Comparison of ENCODE assay signal across 1 cellular context in the genomic region with DNA sequence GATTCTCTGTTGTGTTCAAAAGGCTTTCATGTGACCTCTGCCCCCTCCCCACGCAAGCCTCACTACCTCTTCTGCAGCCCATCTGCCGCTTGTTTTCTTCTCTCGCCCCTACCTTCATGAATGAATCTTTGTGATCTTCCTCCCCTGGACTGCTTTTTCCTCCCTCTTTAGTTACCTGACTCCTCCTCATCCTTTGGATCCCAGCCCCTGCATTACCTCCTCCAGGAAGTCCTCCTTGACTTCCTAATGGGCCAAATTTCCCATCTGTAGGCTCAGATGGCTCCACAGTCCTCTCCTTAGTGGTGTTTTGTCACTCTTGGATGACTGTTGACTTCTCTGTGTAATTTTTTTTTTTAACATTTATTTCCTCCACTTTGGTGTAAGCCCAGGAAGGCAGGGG.
TF ChIP-seq lines count a peak whose summit lies in the region.

No MANE protein-coding gene starts in this region.

TF ChIP-seq in GM23338, 12 proteins besides CTCF, POLR2A, EP300 and RAD21 (continued from another document):
- TF ChIP-seq, protein P1, sequence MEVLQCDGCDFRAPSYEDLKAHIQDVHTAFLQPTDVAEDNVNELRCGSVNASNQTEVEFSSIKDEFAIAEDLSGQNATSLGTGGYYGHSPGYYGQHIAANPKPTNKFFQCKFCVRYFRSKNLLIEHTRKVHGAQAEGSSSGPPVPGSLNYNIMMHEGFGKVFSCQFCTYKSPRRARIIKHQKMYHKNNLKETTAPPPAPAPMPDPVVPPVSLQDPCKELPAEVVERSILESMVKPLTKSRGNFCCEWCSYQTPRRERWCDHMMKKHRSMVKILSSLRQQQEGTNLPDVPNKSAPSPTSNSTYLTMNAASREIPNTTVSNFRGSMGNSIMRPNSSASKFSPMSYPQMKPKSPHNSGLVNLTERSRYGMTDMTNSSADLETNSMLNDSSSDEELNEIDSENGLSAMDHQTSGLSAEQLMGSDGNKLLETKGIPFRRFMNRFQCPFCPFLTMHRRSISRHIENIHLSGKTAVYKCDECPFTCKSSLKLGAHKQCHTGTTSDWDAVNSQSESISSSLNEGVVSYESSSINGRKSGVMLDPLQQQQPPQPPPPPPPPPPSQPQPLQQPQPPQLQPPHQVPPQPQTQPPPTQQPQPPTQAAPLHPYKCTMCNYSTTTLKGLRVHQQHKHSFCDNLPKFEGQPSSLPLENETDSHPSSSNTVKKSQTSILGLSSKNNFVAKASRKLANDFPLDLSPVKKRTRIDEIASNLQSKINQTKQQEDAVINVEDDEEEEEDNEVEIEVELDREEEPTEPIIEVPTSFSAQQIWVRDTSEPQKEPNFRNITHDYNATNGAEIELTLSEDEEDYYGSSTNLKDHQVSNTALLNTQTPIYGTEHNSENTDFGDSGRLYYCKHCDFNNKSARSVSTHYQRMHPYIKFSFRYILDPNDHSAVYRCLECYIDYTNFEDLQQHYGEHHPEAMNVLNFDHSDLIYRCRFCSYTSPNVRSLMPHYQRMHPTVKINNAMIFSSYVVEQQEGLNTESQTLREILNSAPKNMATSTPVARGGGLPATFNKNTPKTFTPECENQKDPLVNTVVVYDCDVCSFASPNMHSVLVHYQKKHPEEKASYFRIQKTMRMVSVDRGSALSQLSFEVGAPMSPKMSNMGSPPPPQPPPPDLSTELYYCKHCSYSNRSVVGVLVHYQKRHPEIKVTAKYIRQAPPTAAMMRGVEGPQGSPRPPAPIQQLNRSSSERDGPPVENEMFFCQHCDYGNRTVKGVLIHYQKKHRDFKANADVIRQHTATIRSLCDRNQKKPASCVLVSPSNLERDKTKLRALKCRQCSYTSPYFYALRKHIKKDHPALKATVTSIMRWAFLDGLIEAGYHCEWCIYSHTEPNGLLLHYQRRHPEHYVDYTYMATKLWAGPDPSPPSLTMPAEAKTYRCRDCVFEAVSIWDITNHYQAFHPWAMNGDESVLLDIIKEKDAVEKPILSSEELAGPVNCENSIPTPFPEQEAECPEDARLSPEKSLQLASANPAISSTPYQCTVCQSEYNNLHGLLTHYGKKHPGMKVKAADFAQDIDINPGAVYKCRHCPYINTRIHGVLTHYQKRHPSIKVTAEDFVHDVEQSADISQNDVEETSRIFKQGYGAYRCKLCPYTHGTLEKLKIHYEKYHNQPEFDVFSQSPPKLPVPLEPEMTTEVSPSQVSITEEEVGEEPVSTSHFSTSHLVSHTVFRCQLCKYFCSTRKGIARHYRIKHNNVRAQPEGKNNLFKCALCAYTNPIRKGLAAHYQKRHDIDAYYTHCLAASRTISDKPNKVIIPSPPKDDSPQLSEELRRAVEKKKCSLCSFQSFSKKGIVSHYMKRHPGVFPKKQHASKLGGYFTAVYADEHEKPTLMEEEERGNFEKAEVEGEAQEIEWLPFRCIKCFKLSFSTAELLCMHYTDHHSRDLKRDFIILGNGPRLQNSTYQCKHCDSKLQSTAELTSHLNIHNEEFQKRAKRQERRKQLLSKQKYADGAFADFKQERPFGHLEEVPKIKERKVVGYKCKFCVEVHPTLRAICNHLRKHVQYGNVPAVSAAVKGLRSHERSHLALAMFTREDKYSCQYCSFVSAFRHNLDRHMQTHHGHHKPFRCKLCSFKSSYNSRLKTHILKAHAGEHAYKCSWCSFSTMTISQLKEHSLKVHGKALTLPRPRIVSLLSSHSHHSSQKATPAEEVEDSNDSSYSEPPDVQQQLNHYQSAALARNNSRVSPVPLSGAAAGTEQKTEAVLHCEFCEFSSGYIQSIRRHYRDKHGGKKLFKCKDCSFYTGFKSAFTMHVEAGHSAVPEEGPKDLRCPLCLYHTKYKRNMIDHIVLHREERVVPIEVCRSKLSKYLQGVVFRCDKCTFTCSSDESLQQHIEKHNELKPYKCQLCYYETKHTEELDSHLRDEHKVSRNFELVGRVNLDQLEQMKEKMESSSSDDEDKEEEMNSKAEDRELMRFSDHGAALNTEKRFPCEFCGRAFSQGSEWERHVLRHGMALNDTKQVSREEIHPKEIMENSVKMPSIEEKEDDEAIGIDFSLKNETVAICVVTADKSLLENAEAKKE (CRISPR knock-in tag; IDR thresholded peaks at IDR 0.05) = no peak
- no peak for TF ChIP-seq EZH2phosphoT487 (IDR thresholded peaks at IDR 0.05; ENCODE audit: unreplicated experiment)
- TF ChIP-seq ZNF331 (CRISPR knock-in tag; IDR thresholded peaks at IDR 0.05; ENCODE audit: low read depth) = no peak
- TF ChIP-seq, protein P2, sequence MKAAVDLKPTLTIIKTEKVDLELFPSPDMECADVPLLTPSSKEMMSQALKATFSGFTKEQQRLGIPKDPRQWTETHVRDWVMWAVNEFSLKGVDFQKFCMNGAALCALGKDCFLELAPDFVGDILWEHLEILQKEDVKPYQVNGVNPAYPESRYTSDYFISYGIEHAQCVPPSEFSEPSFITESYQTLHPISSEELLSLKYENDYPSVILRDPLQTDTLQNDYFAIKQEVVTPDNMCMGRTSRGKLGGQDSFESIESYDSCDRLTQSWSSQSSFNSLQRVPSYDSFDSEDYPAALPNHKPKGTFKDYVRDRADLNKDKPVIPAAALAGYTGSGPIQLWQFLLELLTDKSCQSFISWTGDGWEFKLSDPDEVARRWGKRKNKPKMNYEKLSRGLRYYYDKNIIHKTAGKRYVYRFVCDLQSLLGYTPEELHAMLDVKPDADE (IDR thresholded peaks at IDR 0.05) = no peak
- TF ChIP-seq STAT1 (IDR thresholded peaks at IDR 0.05; ENCODE audit: unreplicated experiment) = no peak
- no peak for TF ChIP-seq EZH2 (IDR thresholded peaks at IDR 0.05; ENCODE audit: low read depth, unreplicated experiment)
- no peak for TF ChIP-seq CREB1 (CRISPR knock-in tag; IDR thresholded peaks at IDR 0.05; ENCODE audit: low read depth)
- no peak for TF ChIP-seq NANOG (IDR thresholded peaks at IDR 0.05; ENCODE audit: borderline replicate concordance)
- TF ChIP-seq, protein P3, sequence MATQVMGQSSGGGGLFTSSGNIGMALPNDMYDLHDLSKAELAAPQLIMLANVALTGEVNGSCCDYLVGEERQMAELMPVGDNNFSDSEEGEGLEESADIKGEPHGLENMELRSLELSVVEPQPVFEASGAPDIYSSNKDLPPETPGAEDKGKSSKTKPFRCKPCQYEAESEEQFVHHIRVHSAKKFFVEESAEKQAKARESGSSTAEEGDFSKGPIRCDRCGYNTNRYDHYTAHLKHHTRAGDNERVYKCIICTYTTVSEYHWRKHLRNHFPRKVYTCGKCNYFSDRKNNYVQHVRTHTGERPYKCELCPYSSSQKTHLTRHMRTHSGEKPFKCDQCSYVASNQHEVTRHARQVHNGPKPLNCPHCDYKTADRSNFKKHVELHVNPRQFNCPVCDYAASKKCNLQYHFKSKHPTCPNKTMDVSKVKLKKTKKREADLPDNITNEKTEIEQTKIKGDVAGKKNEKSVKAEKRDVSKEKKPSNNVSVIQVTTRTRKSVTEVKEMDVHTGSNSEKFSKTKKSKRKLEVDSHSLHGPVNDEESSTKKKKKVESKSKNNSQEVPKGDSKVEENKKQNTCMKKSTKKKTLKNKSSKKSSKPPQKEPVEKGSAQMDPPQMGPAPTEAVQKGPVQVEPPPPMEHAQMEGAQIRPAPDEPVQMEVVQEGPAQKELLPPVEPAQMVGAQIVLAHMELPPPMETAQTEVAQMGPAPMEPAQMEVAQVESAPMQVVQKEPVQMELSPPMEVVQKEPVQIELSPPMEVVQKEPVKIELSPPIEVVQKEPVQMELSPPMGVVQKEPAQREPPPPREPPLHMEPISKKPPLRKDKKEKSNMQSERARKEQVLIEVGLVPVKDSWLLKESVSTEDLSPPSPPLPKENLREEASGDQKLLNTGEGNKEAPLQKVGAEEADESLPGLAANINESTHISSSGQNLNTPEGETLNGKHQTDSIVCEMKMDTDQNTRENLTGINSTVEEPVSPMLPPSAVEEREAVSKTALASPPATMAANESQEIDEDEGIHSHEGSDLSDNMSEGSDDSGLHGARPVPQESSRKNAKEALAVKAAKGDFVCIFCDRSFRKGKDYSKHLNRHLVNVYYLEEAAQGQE (IDR thresholded peaks at IDR 0.05; ENCODE audit: unreplicated experiment) = no peak
TF ChIP-seq in GM23338: peak in this region for 0.
